Comparison of ENCODE assay signal across 12 cellular contexts in the genomic region with DNA sequence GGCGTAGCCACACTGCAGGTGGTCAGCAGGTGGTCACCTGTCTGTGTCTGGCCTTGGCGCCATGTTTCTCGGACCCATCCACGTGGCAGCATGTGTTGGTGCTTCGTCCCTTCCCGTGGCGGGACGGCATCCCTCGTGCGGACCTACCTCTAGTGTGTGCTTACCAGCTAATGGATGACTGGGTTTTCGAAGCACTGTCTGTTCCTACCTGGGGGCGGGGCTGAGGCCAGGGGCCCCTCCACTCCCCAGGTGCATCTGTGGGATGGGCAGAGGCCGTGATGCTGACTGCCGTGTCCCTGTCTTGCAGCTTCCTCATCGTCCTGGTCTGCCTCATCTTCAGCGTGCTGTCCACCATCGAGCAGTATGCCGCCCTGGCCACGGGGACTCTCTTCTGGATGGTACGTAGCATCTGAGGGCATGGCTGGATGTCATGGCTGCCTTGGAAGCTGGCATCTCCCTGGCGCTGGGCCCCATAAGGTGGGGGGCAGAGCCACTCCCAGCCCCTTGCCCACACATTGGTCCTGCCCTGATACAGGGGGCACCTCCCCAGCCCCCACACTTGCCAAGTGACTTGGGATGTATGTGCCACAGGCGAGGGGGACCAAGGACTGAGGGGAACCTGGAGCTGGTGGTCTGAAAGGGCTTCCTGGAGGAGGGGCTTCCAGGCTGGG.
DNase-seq lines count a peak whose midpoint lies in the region; ATAC-seq and TF ChIP-seq lines count a peak whose summit lies in the region.
"Had no signal": no experiment of that assay in that cellular context is flagged by ENCODE, and none has a peak within 500 bp of the region (broad histone marks: within the 10 kb centered on the region; RNA-seq: fewer than 3 reads in every experiment).

No MANE protein-coding gene starts in this region.

- H3K4me1 ChIP-seq in esophagus muscularis mucosa, result peaks cover 10 to 31% (median 13%) of the 10 kb centered on the region in 4 donors

- 97% methylated on average over 20 of the region's 22 CpGs for WGBS in esophagus muscularis mucosa

- peaks cover 54% of the 10 kb centered on the region for H3K4me1 Mint-ChIP-seq in CD14-positive monocyte
- H3K4me1 Mint-ChIP-seq in T-helper 17 cell, result peaks cover 26% of the 10 kb centered on the region

- DNase-seq in CD14-positive monocyte (ENCODE audit: low spot score) (peak; percentile 41), T-helper 17 cell (peak in 2 of 3 donors; percentile 2 to 8), left cardiac atrium (peak; percentile 14), posterior cingulate gyrus (peak in 8 of 10 donors; percentile 5 to 74 (median 17)), OCI-M2 (lab: John Stamatoyannopoulos, UW; ENCODE audit: unreplicated experiment) (no peak), esophagus muscularis mucosa (ENCODE audit: extremely low spot score) (no peak), DMS53 treated with DMSO at 0.1 percent for 48 hours (lab: John Stamatoyannopoulos, UW; ENCODE audit: unreplicated experiment) (no peak)
- DNase-seq: DMS79, NCI-H2081 had no signal

- H3K4me3 Mint-ChIP-seq in CD14-positive monocyte, result no peak overlapping the region
- H3K4me3 Mint-ChIP-seq in T-helper 17 cell, result no peak overlapping the region
- H3K4me3 Mint-ChIP-seq: brain had no signal

- no peak overlapping the region for H3K27ac ChIP-seq in esophagus muscularis mucosa (replicated peaks in 1 of 4)
- H3K27ac ChIP-seq: VCaP had no signal

- TF ChIP-seq EP300 in esophagus muscularis mucosa (IDR thresholded peaks at IDR 0.05), result no peak

- no peak for TF ChIP-seq CTCF in CD14-positive monocyte (IDR thresholded peaks at IDR 0.05)
- TF ChIP-seq CTCF in esophagus muscularis mucosa (IDR thresholded peaks at IDR 0.05), result no peak

- H3K9me3 Mint-ChIP-seq in CD14-positive monocyte, result no peaks in the 10 kb centered on the region
- H3K9me3 Mint-ChIP-seq: brain had no signal

- H3K9me3 ChIP-seq in T-helper 17 cell (ENCODE audit: control insufficient read depth, low read length, poor library complexity, severe bottlenecking), result no peaks in the 10 kb centered on the region
- H3K9me3 ChIP-seq in esophagus muscularis mucosa, result no peaks in the 10 kb centered on the region

- no peak for TF ChIP-seq POLR2A in esophagus muscularis mucosa (IDR thresholded peaks at IDR 0.05; ENCODE audit: low read depth)

- no peak for ATAC-seq in T-helper 17 cell
- no peak for ATAC-seq in left cardiac atrium
- no peak for ATAC-seq in HG03039 (IDR thresholded peaks at IDR 0.05; ENCODE audit: unreplicated experiment)

- H3K27ac Mint-ChIP-seq in CD14-positive monocyte (peak overlapping the region in 5 of 7 donors; percentile 26 to 80 (median 69)), T-helper 17 cell (peak overlapping the region; percentile 79)
- H3K27ac Mint-ChIP-seq: brain had no signal

- intact Hi-C loops in CD14-positive monocyte (cut with micrococcal nuclease) (loop anchor here (1.0 to 10.0 kb wide), 3 partner anchors 45 to 333 kb away; no protein-coding TSS in a partner anchor), left cardiac atrium (cut with DNase I) (loop anchor here (10.0 kb wide), 2 partner anchors 223 to 323 kb away; partner anchors contain the start of genes C11orf21 (in 2 of the 2) and TSPAN32 (in 2 of the 2)), posterior cingulate gyrus (cut with DNase I) (no loop called here), esophagus muscularis mucosa (cut with DNase I) (no loop called here)

- H3K4me3 ChIP-seq in esophagus muscularis mucosa, result no peak overlapping the region

- peaks cover 0 to 41% (median 0%) of the 10 kb centered on the region in 4 donors for H3K27me3 ChIP-seq in esophagus muscularis mucosa

- H3K36me3 Mint-ChIP-seq in CD14-positive monocyte (peaks cover 49 to 75% of the 10 kb centered on the region in 2 donors), T-helper 17 cell (ENCODE audit: low read depth) (no peaks in the 10 kb centered on the region)
- H3K36me3 Mint-ChIP-seq: brain had no signal

- peaks cover 0 to 9% (median 0%) of the 10 kb centered on the region in 4 donors for H3K36me3 ChIP-seq in esophagus muscularis mucosa

- H3K27me3 Mint-ChIP-seq in CD14-positive monocyte (ENCODE audit: low read depth in 3 of 3), result peaks cover 2 to 3% (median 2%) of the 10 kb centered on the region in 3 donors
- no peaks in the 10 kb centered on the region for H3K27me3 Mint-ChIP-seq in T-helper 17 cell

Comparison
In these comparisons a context has a peak if more than half of its experiments do, and no peak if none do; other contexts are left out.
1. DNase-seq: peak in CD14-positive monocyte (single experiment), T-helper 17 cell (2 of 3), left cardiac atrium (single experiment) and posterior cingulate gyrus (8 of 10); none in OCI-M2 (single experiment), esophagus muscularis mucosa (single experiment) and DMS53 treated with DMSO at 0.1 percent for 48 hours (single experiment).
2. intact Hi-C loops: an anchor here in CD14-positive monocyte (1.0 to 10.0 kb wide) and left cardiac atrium (10.0 kb wide); none called in posterior cingulate gyrus and esophagus muscularis mucosa.